28 cellular contexts compared by ENCODE assay signal in genomic region chr1:168441745-168442144, GRCh38.
DNase-seq lines count a peak whose midpoint lies in the region; ATAC-seq and TF ChIP-seq lines count a peak whose summit lies in the region.
"Had no signal": no experiment of that assay in that cellular context is flagged by ENCODE, and none has a peak within 500 bp of the region (broad histone marks: within the 10 kb centered on the region; RNA-seq: fewer than 3 reads in every experiment).

No MANE protein-coding gene starts in this region.

- no peaks in the 10 kb centered on the region for H3K36me3 ChIP-seq in esophagus muscularis mucosa
- H3K36me3 ChIP-seq: BLaER1, upper lobe of left lung had no signal

- DNase-seq in activated naive CD8-positive, alpha-beta T cell treated with anti-CD3 and anti-CD28 coated beads, Interleukin-2, amount 10 ng/mL, durations not matched to agents 7 days and 5 days: no peak
- DNase-seq in activated naive CD8-positive, alpha-beta T cell treated with anti-CD3 and anti-CD28 coated beads for 36 hours: no peak
- DNase-seq in NCI-H69 (lab: John Stamatoyannopoulos, UW) (peak; percentile 42), esophagus muscularis mucosa (ENCODE audit: extremely low spot score) (peak; percentile 80), NCI-H2029 (lab: John Stamatoyannopoulos, UW) (no peak), DMS79 (lab: John Stamatoyannopoulos, UW) (no peak), NCI-H1092 treated with DMSO at 0.1 percent for 48 hours (lab: John Stamatoyannopoulos, UW) (no peak)
- DNase-seq: activated CD4-positive, alpha-beta T cell treated with anti-CD3 and anti-CD28 coated beads for 48 hours; activated CD8-positive, alpha-beta memory T cell treated with anti-CD3 and anti-CD28 coated beads, Interleukin-2, amount 50 U/mL, for 4 hours; COR-L47; effector CD4-positive, alpha-beta T cell; foreskin keratinocyte; immature natural killer cell; left ventricle myocardium superior; MM.1S; naive thymus-derived CD8-positive, alpha-beta T cell; NCI-H1436 treated with DMSO at 0.1 percent for 48 hours; NCI-H526; RPMI8226 had no signal

- H3K27ac Mint-ChIP-seq in activated naive CD8-positive, alpha-beta T cell treated with anti-CD3 and anti-CD28 coated beads, Interleukin-2, amount 10 ng/mL, durations not matched to agents 7 days and 5 days: peak overlapping the region; percentile 56
- no peak overlapping the region for H3K27ac Mint-ChIP-seq in activated naive CD8-positive, alpha-beta T cell treated with anti-CD3 and anti-CD28 coated beads for 36 hours
- H3K27ac Mint-ChIP-seq: activated naive CD4-positive, alpha-beta T cell treated with anti-CD3 and anti-CD28 coated beads, Interleukin-2, amount 50 U/mL, for 24 hours; activated T-helper 17 cell treated with anti-CD3 and anti-CD28 coated beads, Interleukin-2, amount 50 U/mL, for 72 hours; brain; mesothelial cell of epicardium had no signal

- intact Hi-C loops in esophagus muscularis mucosa (cut with DNase I): no loop called here

- TF ChIP-seq CTCF in esophagus muscularis mucosa (IDR thresholded peaks at IDR 0.05): no peak

- peaks cover 15% of the 10 kb centered on the region for H3K36me3 Mint-ChIP-seq in activated naive CD8-positive, alpha-beta T cell treated with anti-CD3 and anti-CD28 coated beads, Interleukin-2, amount 10 ng/mL, durations not matched to agents 7 days and 5 days
- H3K36me3 Mint-ChIP-seq in activated naive CD8-positive, alpha-beta T cell treated with anti-CD3 and anti-CD28 coated beads for 36 hours: peaks cover 12% of the 10 kb centered on the region
- H3K36me3 Mint-ChIP-seq: activated naive CD4-positive, alpha-beta T cell treated with anti-CD3 and anti-CD28 coated beads, Interleukin-2, amount 50 U/mL, for 24 hours; brain; mesothelial cell of epicardium; naive thymus-derived CD8-positive, alpha-beta T cell had no signal

- no peak for TF ChIP-seq POLR2A in esophagus muscularis mucosa (IDR thresholded peaks at IDR 0.05; ENCODE audit: low read depth)

- WGBS in esophagus muscularis mucosa: 65% methylated on average over 3 of the region's 3 CpGs

- H3K4me3 Mint-ChIP-seq in activated naive CD8-positive, alpha-beta T cell treated with anti-CD3 and anti-CD28 coated beads, Interleukin-2, amount 10 ng/mL, durations not matched to agents 7 days and 5 days: no peak overlapping the region
- no peak overlapping the region for H3K4me3 Mint-ChIP-seq in activated naive CD8-positive, alpha-beta T cell treated with anti-CD3 and anti-CD28 coated beads for 36 hours
- H3K4me3 Mint-ChIP-seq: activated naive CD4-positive, alpha-beta T cell treated with anti-CD3 and anti-CD28 coated beads, Interleukin-2, amount 50 U/mL, for 24 hours; activated T-helper 17 cell treated with anti-CD3 and anti-CD28 coated beads, Interleukin-2, amount 50 U/mL, for 72 hours; brain; mesothelial cell of epicardium had no signal

- no peak for ATAC-seq in activated naive CD8-positive, alpha-beta T cell treated with anti-CD3 and anti-CD28 coated beads, Interleukin-2, amount 10 ng/mL, durations not matched to agents 7 days and 5 days (ENCODE audit: low read depth)
- ATAC-seq in HG02970 (IDR thresholded peaks at IDR 0.05; ENCODE audit: low FRiP score, unreplicated experiment): no peak
- ATAC-seq: activated T-helper 17 cell treated with anti-CD3 and anti-CD28 coated beads, Interleukin-2, amount 50 U/mL, for 72 hours; foreskin keratinocyte; HCT116; left ventricle myocardium superior; naive thymus-derived CD8-positive, alpha-beta T cell had no signal

- H3K27me3 Mint-ChIP-seq in activated naive CD8-positive, alpha-beta T cell treated with anti-CD3 and anti-CD28 coated beads, Interleukin-2, amount 10 ng/mL, durations not matched to agents 7 days and 5 days: no peaks in the 10 kb centered on the region
- H3K27me3 Mint-ChIP-seq in activated naive CD8-positive, alpha-beta T cell treated with anti-CD3 and anti-CD28 coated beads for 36 hours: no peaks in the 10 kb centered on the region
- H3K27me3 Mint-ChIP-seq: activated naive CD4-positive, alpha-beta T cell treated with anti-CD3 and anti-CD28 coated beads, Interleukin-2, amount 50 U/mL, for 24 hours; activated T-helper 17 cell treated with anti-CD3 and anti-CD28 coated beads, Interleukin-2, amount 50 U/mL, for 72 hours; naive thymus-derived CD8-positive, alpha-beta T cell had no signal

- peaks cover 0 to 17% (median 10%) of the 10 kb centered on the region in 4 donors for H3K4me1 ChIP-seq in esophagus muscularis mucosa
- H3K4me1 ChIP-seq: BLaER1, foreskin keratinocyte had no signal

- POLR2A ChIA-PET in activated naive CD8-positive, alpha-beta T cell treated with anti-CD3 and anti-CD28 coated beads, Interleukin-2, amount 10 ng/mL, durations not matched to agents 7 days and 5 days (lab: Charles Lee): interaction anchor here (3.8 to 8.9 kb wide), 2 partner anchors 27 to 79 kb away, joined by 24 to 104 read pairs; no protein-coding TSS in a partner anchor

- H3K4me1 Mint-ChIP-seq in activated naive CD8-positive, alpha-beta T cell treated with anti-CD3 and anti-CD28 coated beads, Interleukin-2, amount 10 ng/mL, durations not matched to agents 7 days and 5 days: peaks cover 73% of the 10 kb centered on the region
- H3K4me1 Mint-ChIP-seq in activated naive CD8-positive, alpha-beta T cell treated with anti-CD3 and anti-CD28 coated beads for 36 hours: peaks cover 67% of the 10 kb centered on the region

- no peaks in the 10 kb centered on the region for H3K9me3 Mint-ChIP-seq in activated naive CD8-positive, alpha-beta T cell treated with anti-CD3 and anti-CD28 coated beads, Interleukin-2, amount 10 ng/mL, durations not matched to agents 7 days and 5 days
- peaks cover 5% of the 10 kb centered on the region for H3K9me3 Mint-ChIP-seq in activated naive CD8-positive, alpha-beta T cell treated with anti-CD3 and anti-CD28 coated beads for 36 hours
- H3K9me3 Mint-ChIP-seq: activated naive CD4-positive, alpha-beta T cell treated with anti-CD3 and anti-CD28 coated beads, Interleukin-2, amount 50 U/mL, for 24 hours; activated T-helper 17 cell treated with anti-CD3 and anti-CD28 coated beads, Interleukin-2, amount 50 U/mL, for 72 hours had no signal

- no peak overlapping the region for H3K4me3 ChIP-seq in esophagus muscularis mucosa
- H3K4me3 ChIP-seq: BLaER1, hepatocyte, upper lobe of left lung had no signal

- TF ChIP-seq EP300 in esophagus muscularis mucosa (IDR thresholded peaks at IDR 0.05): no peak

- no peaks in the 10 kb centered on the region for H3K9me3 ChIP-seq in esophagus muscularis mucosa
- H3K9me3 ChIP-seq: BLaER1, upper lobe of left lung had no signal

- no peak overlapping the region for H3K27ac ChIP-seq in esophagus muscularis mucosa (replicated peaks in 1 of 4)
- H3K27ac ChIP-seq: BLaER1, foreskin keratinocyte, hepatocyte, upper lobe of left lung had no signal

- H3K27me3 ChIP-seq in esophagus muscularis mucosa: no peaks in the 10 kb centered on the region
- H3K27me3 ChIP-seq: BLaER1, hepatocyte, upper lobe of left lung had no signal

Comparison
In these comparisons a context has a peak if more than half of its experiments do, and no peak if none do; other contexts are left out.
1. DNase-seq: peak in NCI-H69 (single experiment) and esophagus muscularis mucosa (single experiment); none in activated naive CD8-positive, alpha-beta T cell treated with anti-CD3 and anti-CD28 coated beads, Interleukin-2, amount 10 ng/mL, durations not matched to agents 7 days and 5 days (single experiment), activated naive CD8-positive, alpha-beta T cell treated with anti-CD3 and anti-CD28 coated beads for 36 hours (single experiment), NCI-H2029 (single experiment), DMS79 (single experiment) and NCI-H1092 treated with DMSO at 0.1 percent for 48 hours (single experiment).